ENCODE assay signal across 1 cellular context in genomic region chr4:113232194-113232593, GRCh38.
TF ChIP-seq lines count a peak whose summit lies in the region.

No MANE protein-coding gene starts in this region.

TF ChIP-seq in SK-N-SH, 30 proteins besides CTCF, POLR2A, EP300 and RAD21 (continued from another document):
- TF ChIP-seq REST (IDR thresholded peaks at IDR 0.05; ENCODE audit: low read depth, low read length) (no peak), YY1 (IDR thresholded peaks at IDR 0.05; ENCODE audit: low read depth) (no peak), NFIC (IDR thresholded peaks at IDR 0.05; ENCODE audit: borderline replicate concordance) (no peak), GATA2 (CRISPR knock-in tag; IDR thresholded peaks at IDR 0.05) (no peak), TAF1 (IDR thresholded peaks at IDR 0.05; ENCODE audit: borderline replicate concordance, low read depth, low read length) (no peak), ELF1 (IDR thresholded peaks at IDR 0.05) (no peak), NRF1 (IDR thresholded peaks at IDR 0.05; ENCODE audit: low read depth, low read length) (no peak), PBX3 (IDR thresholded peaks at IDR 0.05) (no peak)
